Comparison of ENCODE assay signal across 33 cellular contexts in genomic region chr2:2199841-2200240, GRCh38.
"Had no signal": no experiment of that assay in that cellular context is flagged by ENCODE, and none has a peak within 500 bp of the region (broad histone marks: within the 10 kb centered on the region; RNA-seq: fewer than 3 reads in every experiment).

No MANE protein-coding gene starts in this region.

- H3K36me3 ChIP-seq: MG63 had no signal

- H3K9me3 ChIP-seq: MG63 had no signal

- H3K4me3 ChIP-seq: MG63 had no signal

- H3K27me3 ChIP-seq: MG63 had no signal

- DNase-seq: Karpas-422, Kasumi-1, MG63, MM.1S, MV-4-11, NCI-H1048, NCI-H1092, NCI-H1092 treated with DMSO at 0.1 percent for 48 hours, NCI-H1105, NCI-H1105 treated with DMSO at 0.1 percent for 48 hours, NCI-H1417 treated with DMSO at 0.1 percent for 48 hours, NCI-H1436, NCI-H1436 treated with DMSO at 0.1 percent for 48 hours, NCI-H146, NCI-H1694, NCI-H1694 treated with DMSO at 0.1 percent for 48 hours, NCI-H187, NCI-H187 treated with DMSO at 0.1 percent for 48 hours, NCI-H1930, NCI-H2029, NCI-H2029 treated with DMSO at 0.1 percent for 48 hours, NCI-H2081, NCI-H2081 treated with DMSO at 0.1 percent for 48 hours, NCI-H2107, NCI-H2171, NCI-H2171 treated with DMSO at 0.1 percent for 48 hours, NCI-H2227 treated with DMSO at 0.1 percent for 48 hours, NCI-H226, NCI-H345, NCI-H446, NCI-H446 treated with DMSO at 0.1 percent for 48 hours, NCI-H510A, NCI-H510A treated with DMSO at 0.1 percent for 48 hours had no signal
